ENCODE assay signal across 12 cellular contexts in genomic region chr3:21435871-21436270, GRCh38.
DNase-seq lines count a peak whose midpoint lies in the region; ATAC-seq and TF ChIP-seq lines count a peak whose summit lies in the region.
"Had no signal": no experiment of that assay in that cellular context is flagged by ENCODE, and none has a peak within 500 bp of the region (broad histone marks: within the 10 kb centered on the region; RNA-seq: fewer than 3 reads in every experiment).

No MANE protein-coding gene starts in this region.

- H3K27me3 ChIP-seq in breast epithelium (no peaks in the 10 kb centered on the region), adipocyte (replicated peaks; ENCODE audit: control insufficient read depth, insufficient read depth, low read length) (no peaks in the 10 kb centered on the region), thoracic aorta (replicated peaks; ENCODE audit: insufficient read depth) (no peaks in the 10 kb centered on the region)

- peaks cover 14% of the 10 kb centered on the region for H3K4me1 Mint-ChIP-seq in MCF 10A (ENCODE audit: insufficient read depth, unreplicated experiment)
- H3K4me1 Mint-ChIP-seq: naive thymus-derived CD4-positive, alpha-beta T cell; stimulated activated memory B cell treated with anti-CD40 and anti-IgM and Interleukin-4, amounts not matched to agents 10 μg/mL and 1 μg/mL and 100 μg/mL, for 72 hours had no signal

- no peak overlapping the region for H3K4me3 Mint-ChIP-seq in MCF 10A (ENCODE audit: unreplicated experiment)
- H3K4me3 Mint-ChIP-seq: naive thymus-derived CD4-positive, alpha-beta T cell; stimulated activated memory B cell treated with anti-CD40 and anti-IgM and Interleukin-4, amounts not matched to agents 10 μg/mL and 1 μg/mL and 100 μg/mL, for 72 hours had no signal

- H3K36me3 ChIP-seq in breast epithelium (no peaks in the 10 kb centered on the region), adipocyte (ENCODE audit: control insufficient read depth, insufficient read depth, low read length, severe bottlenecking) (no peaks in the 10 kb centered on the region), thoracic aorta (peaks cover 2% of the 10 kb centered on the region)

- no peaks in the 10 kb centered on the region for H3K9me3 Mint-ChIP-seq in MCF 10A (ENCODE audit: unreplicated experiment)

- H3K27ac Mint-ChIP-seq in MCF 10A (ENCODE audit: low read depth, unreplicated experiment) = no peak overlapping the region
- H3K27ac Mint-ChIP-seq: naive thymus-derived CD4-positive, alpha-beta T cell; stimulated activated memory B cell treated with anti-CD40 and anti-IgM and Interleukin-4, amounts not matched to agents 10 μg/mL and 1 μg/mL and 100 μg/mL, for 72 hours had no signal

- ATAC-seq in thoracic aorta (ENCODE audit: insufficient number of reproducible peaks, low FRiP score, low read depth) = no peak
- no peak for ATAC-seq in stimulated activated naive CD8-positive, alpha-beta T cell treated with anti-CD3 and anti-CD28 coated beads, Interleukin-15, Interleukin-2, amounts not matched to agents 100 U/mL and 50 U/mL, for 24 hours
- ATAC-seq: A549; naive thymus-derived CD4-positive, alpha-beta T cell; stimulated activated memory B cell treated with anti-CD40 and anti-IgM and Interleukin-4, amounts not matched to agents 10 μg/mL and 1 μg/mL and 100 μg/mL, for 72 hours had no signal

- no peaks in the 10 kb centered on the region for H3K27me3 Mint-ChIP-seq in MCF 10A (ENCODE audit: insufficient read depth, unreplicated experiment)
- H3K27me3 Mint-ChIP-seq: naive thymus-derived CD4-positive, alpha-beta T cell; stimulated activated memory B cell treated with anti-CD40 and anti-IgM and Interleukin-4, amounts not matched to agents 10 μg/mL and 1 μg/mL and 100 μg/mL, for 72 hours had no signal

- H3K9ac ChIP-seq in adipocyte (ENCODE audit: low read length) = no peak overlapping the region

- intact Hi-C loops in MCF 10A (cut with micrococcal nuclease) = no loop called here
- intact Hi-C loops in breast epithelium (cut with DNase I; ENCODE audit: low total_unique reads) = no loop called here

- POLR2A ChIA-PET in MCF 10A (lab: Yijun Ruan, JAX) = interaction anchor here (0.7 to 1.0 kb wide), 2 partner anchors 39 to 56 kb away, joined by 3 read pairs; no protein-coding TSS in a partner anchor

- no peaks in the 10 kb centered on the region for H3K36me3 Mint-ChIP-seq in MCF 10A (ENCODE audit: insufficient read depth, unreplicated experiment)
- H3K36me3 Mint-ChIP-seq: naive thymus-derived CD4-positive, alpha-beta T cell; stimulated activated memory B cell treated with anti-CD40 and anti-IgM and Interleukin-4, amounts not matched to agents 10 μg/mL and 1 μg/mL and 100 μg/mL, for 72 hours had no signal

- BruUV-seq in MCF 10A (replicated peaks; lab: Mats Ljungman, UMichigan) = no TSS peak

- H3K27ac ChIP-seq in breast epithelium (no peak overlapping the region), thoracic aorta (no peak overlapping the region)
- H3K27ac ChIP-seq: A549 had no signal

- H3K4me3 ChIP-seq in breast epithelium (no peak overlapping the region), adipocyte (ENCODE audit: low read length) (no peak overlapping the region), fibroblast of the aortic adventitia (ENCODE audit: low read depth, low read length) (no peak overlapping the region), thoracic aorta (no peak overlapping the region)
- H3K4me3 ChIP-seq: A549 had no signal

- no peaks in the 10 kb centered on the region for H3K9me3 ChIP-seq in breast epithelium
- no peaks in the 10 kb centered on the region for H3K9me3 ChIP-seq in adipocyte (ENCODE audit: control insufficient read depth, low read length)
- no peaks in the 10 kb centered on the region for H3K9me3 ChIP-seq in thoracic aorta
- H3K9me3 ChIP-seq: A549 had no signal

- CTCF ChIA-PET in MCF 10A (lab: Yijun Ruan, JAX) = interaction anchor here (0.6 to 1.3 kb wide), 5 partner anchors 48 to 459 kb away, joined by 3 read pairs; no protein-coding TSS in a partner anchor

- H3K4me1 ChIP-seq in breast epithelium (no peaks in the 10 kb centered on the region), adipocyte (ENCODE audit: control insufficient read depth, insufficient read depth, low read length) (no peaks in the 10 kb centered on the region), thoracic aorta (ENCODE audit: control insufficient read depth in 1 of 2, low read depth in 2 of 2) (peaks cover 0 to 18% of the 10 kb centered on the region in 2 donors)
- H3K4me1 ChIP-seq: A549 had no signal

- TF ChIP-seq CTCF in MCF 10A (IDR thresholded peaks at IDR 0.05; ENCODE audit: unreplicated experiment) = no peak
- no peak for TF ChIP-seq CTCF in breast epithelium (IDR thresholded peaks at IDR 0.05)
- no peak for TF ChIP-seq CTCF in fibroblast of the aortic adventitia (IDR thresholded peaks at IDR 0.05; ENCODE audit: insufficient read depth, low read length)
- TF ChIP-seq CTCF in thoracic aorta (IDR thresholded peaks at IDR 0.05) = no peak

- no peak for TF ChIP-seq POLR2A in breast epithelium (IDR thresholded peaks at IDR 0.05)

- DNase-seq in MCF 10A (ENCODE audit: unreplicated experiment) (peak; percentile 96), breast epithelium (ENCODE audit: low spot score in 2 of 2) (no peak), adipocyte (ENCODE audit: low read depth) (peak; percentile 94), fibroblast of the aortic adventitia (ENCODE audit: low read depth) (peak; percentile 99), thoracic aorta (ENCODE audit: low spot score) (peak; percentile 19), HT-29 (ENCODE audit: low spot score) (no peak), MV-4-11 (lab: John Stamatoyannopoulos, UW) (no peak)
- DNase-seq in stimulated activated naive CD8-positive, alpha-beta T cell treated with anti-CD3 and anti-CD28 coated beads, Interleukin-15, Interleukin-2, amounts not matched to agents 100 U/mL and 50 U/mL, for 24 hours = no peak
- DNase-seq: naive thymus-derived CD4-positive, alpha-beta T cell; NCI-H2227 treated with DMSO at 0.1 percent for 48 hours had no signal

Comparison
In these comparisons a context has a peak if more than half of its experiments do, and no peak if none do; other contexts are left out.
1. DNase-seq: peak in MCF 10A (single experiment), adipocyte (single experiment), fibroblast of the aortic adventitia (single experiment) and thoracic aorta (single experiment); none in breast epithelium (0 of 2), stimulated activated naive CD8-positive, alpha-beta T cell treated with anti-CD3 and anti-CD28 coated beads, Interleukin-15, Interleukin-2, amounts not matched to agents 100 U/mL and 50 U/mL, for 24 hours (single experiment), HT-29 (single experiment) and MV-4-11 (single experiment).